In genomic region chr4:184476660-184477059, GRCh38 we compare ENCODE assay signal across 11 cellular contexts. TPM values are rescaled to one million over a fixed set of nuclear protein-coding genes. Genes with fewer than 3 reads are reported as not detected.
A peak's percentile ranks its signal among the peaks of the same experiment; 100 is the strongest.
DNase-seq lines count a peak whose midpoint lies in the region; ATAC-seq and TF ChIP-seq lines count a peak whose summit lies in the region.
"Had no signal": no experiment of that assay in that cellular context is flagged by ENCODE, and none has a peak within 500 bp of the region (broad histone marks: within the 10 kb centered on the region; RNA-seq: fewer than 3 reads in every experiment).

No MANE protein-coding gene starts in this region.

- H3K27ac ChIP-seq in SK-N-SH (ENCODE audit: low read depth in 2 of 2, low read length in 1 of 2) (no peak overlapping the region), transverse colon (peak overlapping the region; percentile 16 to 100 (median 60))
- H3K27ac ChIP-seq: A549 had no signal

- H3K4me3 ChIP-seq in SK-N-SH (ENCODE audit: low read depth in 2 of 2, low read length in 1 of 2) (no peak overlapping the region), transverse colon (peak overlapping the region in 1 of 4 donors; percentile 79)
- H3K4me3 ChIP-seq: A549 had no signal

- H3K4me1 Mint-ChIP-seq in memory B cell: peaks cover 41% of the 10 kb centered on the region

- WGBS in SK-N-SH (ENCODE audit: low lambda C conversion rate): 96% methylated on average over 4 of the region's 7 CpGs
- 50 to 58% methylated on average over 1 to 7 of the region's 7 CpGs for WGBS in transverse colon (ENCODE audit: low coverage in 1 of 2), 2 donors

- DNase-seq in SK-N-SH (no peak), memory B cell (ENCODE audit: low spot score in 2 of 2) (no peak), transverse colon (no peak), ecto neural progenitor cell (ENCODE audit: low spot score) (no peak), GM13976 (ENCODE audit: low spot score) (no peak)
- DNase-seq in activated naive CD4-positive, alpha-beta T cell treated with anti-CD3 and anti-CD28 coated beads, Interleukin-2, amount 50 U/mL, for 16 hours: peak; percentile 19
- DNase-seq: mesenchymal stem cell, NCI-H1930 had no signal

- H4K20me1 ChIP-seq in SK-N-SH (ENCODE audit: insufficient read depth): no peaks in the 10 kb centered on the region; the same call in 1 of the 2 replicates

- H3K36me3 ChIP-seq in SK-N-SH (replicated peaks in 1 of 2; ENCODE audit: control insufficient read depth in 1 of 2, insufficient read depth in 2 of 2, low read length in 1 of 2) (no peaks in the 10 kb centered on the region), transverse colon (no peaks in the 10 kb centered on the region)

- no peak for TF ChIP-seq RAD21 in SK-N-SH (IDR thresholded peaks at IDR 0.05; ENCODE audit: low read length)

- peaks cover 31% of the 10 kb centered on the region for H3K79me2 ChIP-seq in SK-N-SH (ENCODE audit: insufficient read depth)

- TF ChIP-seq EP300 in SK-N-SH (IDR thresholded peaks at IDR 0.05; ENCODE audit: borderline replicate concordance in 1 of 2, low read depth in 1 of 2, low read length in 1 of 2): no peak
- no peak for TF ChIP-seq EP300 in transverse colon (IDR thresholded peaks at IDR 0.05; ENCODE audit: low read depth)

- H3F3A ChIP-seq in SK-N-SH (replicated peaks; ENCODE audit: insufficient read depth): peaks cover 4% of the 10 kb centered on the region

- no peaks in the 10 kb centered on the region for H3K27me3 ChIP-seq in SK-N-SH (ENCODE audit: insufficient read depth)
- H3K27me3 ChIP-seq in transverse colon: no peaks in the 10 kb centered on the region

- peaks cover 0 to 21% of the 10 kb centered on the region in 2 experiments; a peak in 2 of 4 replicates for H3K4me1 ChIP-seq in SK-N-SH (ENCODE audit: control insufficient read depth in 1 of 2, insufficient read depth in 2 of 2, low read depth in 1 of 2, low read length in 1 of 2)
- H3K4me1 ChIP-seq in transverse colon: peaks cover 5 to 33% (median 19%) of the 10 kb centered on the region in 4 donors

- peak overlapping the region; percentile 86 for H3K27ac Mint-ChIP-seq in memory B cell

- no peak for ATAC-seq in SK-N-SH treated with all-trans-retinoic acid at 6 μM for 48 hours
- no peak for ATAC-seq in memory B cell (ENCODE audit: low read depth)
- ATAC-seq in GM19035 (IDR thresholded peaks at IDR 0.05; ENCODE audit: unreplicated experiment): no peak
- ATAC-seq: A549 had no signal

- no peaks in the 10 kb centered on the region for H3K27me3 Mint-ChIP-seq in memory B cell

- TF ChIP-seq CTCF in SK-N-SH (IDR thresholded peaks at IDR 0.05) (no peak), transverse colon (IDR thresholded peaks at IDR 0.05) (no peak), GM13976 (IDR thresholded peaks at IDR 0.05; ENCODE audit: borderline replicate concordance, control extremely low read depth, extremely low read depth, insufficient read depth, missing control alignments) (no peak)

- H2AFZ ChIP-seq in SK-N-SH (ENCODE audit: low read depth): no peak overlapping the region

- H3K4me3 Mint-ChIP-seq in memory B cell: peak overlapping the region; percentile 67

- intact Hi-C loops in transverse colon (cut with DNase I; ENCODE audit: low total_unique reads): loop anchor here (10.0 kb wide), 2 partner anchors 52 to 212 kb away; no protein-coding TSS in a partner anchor

- no peak for TF ChIP-seq POLR2A in transverse colon (IDR thresholded peaks at IDR 0.05)

- H3K9me3 Mint-ChIP-seq in memory B cell: no peaks in the 10 kb centered on the region

- H3K9me3 ChIP-seq in SK-N-SH: no peaks in the 10 kb centered on the region
- H3K9me3 ChIP-seq in transverse colon: no peaks in the 10 kb centered on the region
- H3K9me3 ChIP-seq: A549 had no signal

- H3K9ac ChIP-seq in SK-N-SH: no peak overlapping the region

- POLR2A ChIA-PET in SK-N-SH (lab: Yijun Ruan, JAX): no interaction called here

- H3K36me3 Mint-ChIP-seq in memory B cell: peaks cover 8% of the 10 kb centered on the region

- CTCF ChIA-PET in SK-N-SH (lab: Yijun Ruan, JAX): no interaction called here

- H3K9me2 ChIP-seq in SK-N-SH: no peaks in the 10 kb centered on the region

- peak overlapping the region; percentile 33; the same call in 1 of the 2 replicates for H3K4me2 ChIP-seq in SK-N-SH
- H3K4me2 ChIP-seq: A549 had no signal

- in situ Hi-C loops in transverse colon (cut with MboI; ENCODE audit: low pct_ligation_motif_present in 1 of 4, low pct_unique_long_range_greater_than_20kb in 1 of 4, low sequenced_read_pairs in 3 of 4): loop anchor here in 2 of 4 donors (10.0 kb wide), 2 partner anchors 58 to 192 kb away; no protein-coding TSS in a partner anchor
- in situ Hi-C loops in GM13976 (cut with MboI; ENCODE audit: low sequenced_read_pairs, unreplicated experiment): loop anchor here (10.0 kb wide), 1 partner anchor 58 kb away; no protein-coding TSS in a partner anchor

TF ChIP-seq in SK-N-SH, 30 proteins besides CTCF, POLR2A, EP300 and RAD21:
- TF ChIP-seq, protein P1, sequence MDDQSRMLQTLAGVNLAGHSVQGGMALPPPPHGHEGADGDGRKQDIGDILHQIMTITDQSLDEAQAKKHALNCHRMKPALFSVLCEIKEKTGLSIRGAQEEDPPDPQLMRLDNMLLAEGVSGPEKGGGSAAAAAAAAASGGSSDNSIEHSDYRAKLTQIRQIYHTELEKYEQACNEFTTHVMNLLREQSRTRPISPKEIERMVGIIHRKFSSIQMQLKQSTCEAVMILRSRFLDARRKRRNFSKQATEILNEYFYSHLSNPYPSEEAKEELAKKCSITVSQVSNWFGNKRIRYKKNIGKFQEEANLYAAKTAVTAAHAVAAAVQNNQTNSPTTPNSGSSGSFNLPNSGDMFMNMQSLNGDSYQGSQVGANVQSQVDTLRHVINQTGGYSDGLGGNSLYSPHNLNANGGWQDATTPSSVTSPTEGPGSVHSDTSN (IDR thresholded peaks at IDR 0.05): no peak
- no peak for TF ChIP-seq YY1 (IDR thresholded peaks at IDR 0.05; ENCODE audit: low read depth)
- TF ChIP-seq GABPA (IDR thresholded peaks at IDR 0.05; ENCODE audit: low read depth): no peak
- TF ChIP-seq, protein P2, sequence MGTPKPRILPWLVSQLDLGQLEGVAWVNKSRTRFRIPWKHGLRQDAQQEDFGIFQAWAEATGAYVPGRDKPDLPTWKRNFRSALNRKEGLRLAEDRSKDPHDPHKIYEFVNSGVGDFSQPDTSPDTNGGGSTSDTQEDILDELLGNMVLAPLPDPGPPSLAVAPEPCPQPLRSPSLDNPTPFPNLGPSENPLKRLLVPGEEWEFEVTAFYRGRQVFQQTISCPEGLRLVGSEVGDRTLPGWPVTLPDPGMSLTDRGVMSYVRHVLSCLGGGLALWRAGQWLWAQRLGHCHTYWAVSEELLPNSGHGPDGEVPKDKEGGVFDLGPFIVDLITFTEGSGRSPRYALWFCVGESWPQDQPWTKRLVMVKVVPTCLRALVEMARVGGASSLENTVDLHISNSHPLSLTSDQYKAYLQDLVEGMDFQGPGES (IDR thresholded peaks at IDR 0.05; ENCODE audit: low read depth, low read length): no peak
- TF ChIP-seq SIN3A (IDR thresholded peaks at IDR 0.05; ENCODE audit: borderline replicate concordance, low read depth, low read length): no peak
TF ChIP-seq in SK-N-SH: peak in this region for 0.

TF ChIP-seq in SK-N-SH treated with all-trans-retinoic acid at 6 μM for 48 hours, 23 proteins besides CTCF, POLR2A, EP300 and RAD21 (continues in another document):
- TF ChIP-seq TCF4 (CRISPR knock-in tag; IDR thresholded peaks at IDR 0.05; ENCODE audit: borderline replicate concordance) (no peak), ZNF8 (CRISPR knock-in tag; IDR thresholded peaks at IDR 0.05) (no peak), ZC3H10 (CRISPR knock-in tag; IDR thresholded peaks at IDR 0.05) (no peak), OSR1 (CRISPR knock-in tag; IDR thresholded peaks at IDR 0.05) (no peak), ESRRG (CRISPR knock-in tag; IDR thresholded peaks at IDR 0.05) (no peak), GLIS3 (CRISPR knock-in tag; IDR thresholded peaks at IDR 0.05) (no peak), CSDC2 (CRISPR knock-in tag; IDR thresholded peaks at IDR 0.05) (no peak), ZFP3 (CRISPR knock-in tag; IDR thresholded peaks at IDR 0.05) (no peak), PATZ1 (CRISPR knock-in tag; IDR thresholded peaks at IDR 0.05; ENCODE audit: borderline replicate concordance) (no peak)
- TF ChIP-seq, protein P3, sequence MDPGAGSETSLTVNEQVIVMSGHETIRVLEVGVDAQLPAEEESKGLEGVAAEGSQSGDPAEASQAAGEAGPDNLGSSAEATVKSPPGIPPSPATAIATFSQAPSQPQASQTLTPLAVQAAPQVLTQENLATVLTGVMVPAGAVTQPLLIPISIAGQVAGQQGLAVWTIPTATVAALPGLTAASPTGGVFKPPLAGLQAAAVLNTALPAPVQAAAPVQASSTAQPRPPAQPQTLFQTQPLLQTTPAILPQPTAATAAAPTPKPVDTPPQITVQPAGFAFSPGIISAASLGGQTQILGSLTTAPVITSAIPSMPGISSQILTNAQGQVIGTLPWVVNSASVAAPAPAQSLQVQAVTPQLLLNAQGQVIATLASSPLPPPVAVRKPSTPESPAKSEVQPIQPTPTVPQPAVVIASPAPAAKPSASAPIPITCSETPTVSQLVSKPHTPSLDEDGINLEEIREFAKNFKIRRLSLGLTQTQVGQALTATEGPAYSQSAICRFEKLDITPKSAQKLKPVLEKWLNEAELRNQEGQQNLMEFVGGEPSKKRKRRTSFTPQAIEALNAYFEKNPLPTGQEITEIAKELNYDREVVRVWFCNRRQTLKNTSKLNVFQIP (CRISPR knock-in tag; IDR thresholded peaks at IDR 0.05; ENCODE audit: borderline replicate concordance, low read depth): no peak

RNA-seq across cellular contexts. Expression of gene IRF2, which starts 2.3 kb away (rescaled TPM):
- 23.3 and 23.6 TPM in 2 replicates for polyA plus RNA-seq in SK-N-SH (2012; rRNA removed)
- 20.7 and 23.5 TPM in 2 replicates for polyA plus RNA-seq in SK-N-SH (2012; cell fraction: cytosol; rRNA removed)
- polyA plus RNA-seq in SK-N-SH (2012; cell fraction: nucleus; rRNA removed): 18.0 and 21.4 TPM in 2 replicates
- 10 to 100 TPM; 15.3 to 85.3 (median 42.5) TPM for total RNA-seq in transverse colon

Comparison
In these comparisons a context has a peak if more than half of its experiments do, and no peak if none do; other contexts are left out.
1. H3K27ac ChIP-seq: peak in transverse colon (4 of 4); none in SK-N-SH (0 of 2).